7 cellular contexts compared by ENCODE assay signal in genomic region chr1:8396083-8396911, GRCh38.
DNase-seq lines count a peak whose midpoint lies in the region; ATAC-seq and TF ChIP-seq lines count a peak whose summit lies in the region.

No MANE protein-coding gene starts in this region.

- peak overlapping the region in 3 of 4 donors; percentile 79 to 95 (median 93) for H3K4me3 Mint-ChIP-seq in IgD-negative memory B cell

- peaks cover 2% of the 10 kb centered on the region for H3K27me3 Mint-ChIP-seq in IgD-negative memory B cell

- no peaks in the 10 kb centered on the region for H3K9me3 Mint-ChIP-seq in IgD-negative memory B cell

- H3K4me1 ChIP-seq in thoracic aorta (ENCODE audit: control insufficient read depth in 1 of 2, low read depth in 2 of 2), result peaks cover 55 to 89% of the 10 kb centered on the region in 2 donors

- ATAC-seq in thoracic aorta (ENCODE audit: insufficient number of reproducible peaks, low FRiP score, low read depth), result no peak
- ATAC-seq in GM21825 (IDR thresholded peaks at IDR 0.05; ENCODE audit: unreplicated experiment), result no peak

- DNase-seq in amniotic epithelial cell (ENCODE audit: low read depth) (peak; percentile 83), islet precursor cell (peak; percentile 66), thoracic aorta (ENCODE audit: low spot score) (no peak), COLO668 (lab: John Stamatoyannopoulos, UW; ENCODE audit: unreplicated experiment) (no peak)
- DNase-seq in stimulated activated naive CD4-positive, alpha-beta T cell (lab: John Stamatoyannopoulos, UW), result no peak

- H3K9me3 ChIP-seq in thoracic aorta, result no peaks in the 10 kb centered on the region

- H3K4me3 ChIP-seq in thoracic aorta, result no peak overlapping the region

- no peaks in the 10 kb centered on the region for H3K36me3 ChIP-seq in thoracic aorta

- H3K27ac ChIP-seq in thoracic aorta, result peak overlapping the region; percentile 61 to 77

- peaks cover 42 to 62% (median 54%) of the 10 kb centered on the region in 3 donors for H3K4me1 Mint-ChIP-seq in IgD-negative memory B cell

- peak overlapping the region; percentile 84 to 97 (median 90) for H3K27ac Mint-ChIP-seq in IgD-negative memory B cell

- peaks cover 3% of the 10 kb centered on the region for H3K36me3 Mint-ChIP-seq in IgD-negative memory B cell

- TF ChIP-seq CTCF in thoracic aorta (IDR thresholded peaks at IDR 0.05), result no peak

- no peaks in the 10 kb centered on the region for H3K27me3 ChIP-seq in thoracic aorta (replicated peaks; ENCODE audit: insufficient read depth)

Comparison
In these comparisons a context has a peak if more than half of its experiments do, and no peak if none do; other contexts are left out.
1. DNase-seq: peak in amniotic epithelial cell (single experiment) and islet precursor cell (single experiment); none in thoracic aorta (single experiment), stimulated activated naive CD4-positive, alpha-beta T cell (0 of 6) and COLO668 (single experiment).